ENCODE assay signal across 15 cellular contexts in the genomic region with DNA sequence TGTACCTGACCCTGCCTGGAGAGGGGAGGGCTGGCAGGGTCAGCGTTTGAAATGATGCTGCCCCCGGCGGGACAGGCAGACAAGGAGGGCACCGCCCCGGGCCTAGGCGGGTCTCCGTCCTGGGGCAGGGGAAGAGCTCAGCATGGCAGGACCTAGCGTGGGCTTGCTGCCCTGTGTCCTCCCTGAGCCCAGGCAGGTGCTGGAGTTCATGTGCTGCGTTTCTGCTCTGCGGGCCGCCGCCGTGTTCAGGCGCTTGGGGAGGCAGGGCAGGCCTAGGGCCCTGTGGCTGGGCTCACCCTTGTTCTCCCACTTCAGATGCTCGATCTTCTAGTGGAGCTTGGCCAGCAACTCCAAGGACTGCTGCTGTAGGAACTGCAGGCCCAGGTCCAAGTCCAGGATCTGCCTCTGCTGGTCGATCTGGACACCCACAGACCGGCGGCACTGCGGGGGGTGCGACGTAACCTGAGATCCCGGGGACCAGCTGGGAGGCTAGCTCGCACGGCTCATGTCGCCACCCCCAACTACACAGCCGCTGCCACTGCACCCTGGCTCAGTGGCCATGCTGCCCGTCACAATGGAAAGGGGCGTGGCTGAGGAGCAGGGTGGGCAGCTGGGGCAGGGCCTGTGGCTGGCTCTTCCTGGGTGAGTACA.
DNase-seq lines count a peak whose midpoint lies in the region; ATAC-seq and TF ChIP-seq lines count a peak whose summit lies in the region.
"Had no signal": no experiment of that assay in that cellular context is flagged by ENCODE, and none has a peak within 500 bp of the region (broad histone marks: within the 10 kb centered on the region; RNA-seq: fewer than 3 reads in every experiment).

No MANE protein-coding gene starts in this region.

- intact Hi-C loops in stomach (cut with DNase I; ENCODE audit: low total_unique reads), result no loop called here

- no peaks in the 10 kb centered on the region for H3K9me3 ChIP-seq in stomach
- H3K9me3 ChIP-seq: A549 had no signal

- no peaks in the 10 kb centered on the region for H3K4me1 ChIP-seq in stomach
- H3K4me1 ChIP-seq: A549, parathyroid adenoma had no signal

- in situ Hi-C loops in GM13976 (cut with MboI; ENCODE audit: low sequenced_read_pairs, unreplicated experiment), result no loop called here

- POLR2A ChIA-PET in RWPE1 (lab: Yijun Ruan, JAX; ENCODE audit: low non-redundant PET), result no interaction called here

- TF ChIP-seq CTCF in RWPE1 (conservative IDR thresholded peaks at IDR 0.05; ENCODE audit: low read depth) (no peak), stomach (IDR thresholded peaks at IDR 0.05) (no peak), GM13976 (IDR thresholded peaks at IDR 0.05; ENCODE audit: borderline replicate concordance, control extremely low read depth, extremely low read depth, insufficient read depth, missing control alignments) (no peak)

- H3K4me3 Mint-ChIP-seq in activated T-cell treated with anti-CD3 and anti-CD28 coated beads, Interleukin-2, amount 50 U/mL, for 4 hours, result no peak overlapping the region
- H3K4me3 Mint-ChIP-seq: stimulated activated naive CD8-positive, alpha-beta T cell treated with anti-CD3 and anti-CD28 coated beads, Interleukin-15, Interleukin-2, amounts not matched to agents 100 ng/mL and 50 ng/mL, for 24 hours had no signal

- no peaks in the 10 kb centered on the region for H3K27me3 ChIP-seq in stomach

- WGBS in stomach, 5 donors, result 55 to 94% (median 61%) methylated on average over 7 to 28 of the region's 28 CpGs

- CTCF ChIA-PET in RWPE1 (lab: Yijun Ruan, JAX), result no interaction called here

- DNase-seq in NCI-H2171 treated with DMSO at 0.1 percent for 48 hours (lab: John Stamatoyannopoulos, UW), result peak; percentile 1
- no peak for DNase-seq in NCI-H2171 (lab: John Stamatoyannopoulos, UW)
- DNase-seq in RWPE1 (ENCODE audit: low spot score), result no peak
- peak; percentile 50 for DNase-seq in hepatic stellate cell (ENCODE audit: low spot score)
- DNase-seq in stomach, result peak; percentile 27
- no peak for DNase-seq in GM13976 (ENCODE audit: low spot score)
- no peak for DNase-seq in SIG-M5 (lab: John Stamatoyannopoulos, UW)
- no peak for DNase-seq in activated T-cell treated with anti-CD3 and anti-CD28 coated beads, Interleukin-2, amount 50 U/mL, for 4 hours
- DNase-seq: NCI-H1048; stimulated activated CD4-positive, alpha-beta T cell treated with anti-CD3 and anti-CD28 coated beads, Interleukin-2, amount 100 ng/mL, for 48 hours had no signal

- H3K27ac ChIP-seq in RWPE1 (peak overlapping the region; percentile 99), stomach (no peak overlapping the region)
- H3K27ac ChIP-seq: A549, epithelial cell of prostate, parathyroid adenoma had no signal

- TF ChIP-seq EP300 in stomach (IDR thresholded peaks at IDR 0.05), result no peak

- peaks cover 3% of the 10 kb centered on the region for H3K36me3 Mint-ChIP-seq in activated T-cell treated with anti-CD3 and anti-CD28 coated beads, Interleukin-2, amount 50 U/mL, for 4 hours (ENCODE audit: insufficient read depth)

- no peak for TF ChIP-seq POLR2A in stomach (IDR thresholded peaks at IDR 0.05)

- H3K4me3 ChIP-seq in stomach, result no peak overlapping the region
- H3K4me3 ChIP-seq: A549 had no signal

- H3K9me3 Mint-ChIP-seq in activated T-cell treated with anti-CD3 and anti-CD28 coated beads, Interleukin-2, amount 50 U/mL, for 4 hours, result no peaks in the 10 kb centered on the region
- H3K9me3 Mint-ChIP-seq: stimulated activated naive CD8-positive, alpha-beta T cell treated with anti-CD3 and anti-CD28 coated beads, Interleukin-15, Interleukin-2, amounts not matched to agents 100 ng/mL and 50 ng/mL, for 24 hours had no signal

- peaks cover 10 to 17% (median 16%) of the 10 kb centered on the region in 4 donors for H3K36me3 ChIP-seq in stomach

- no peaks in the 10 kb centered on the region for H3K27me3 Mint-ChIP-seq in activated T-cell treated with anti-CD3 and anti-CD28 coated beads, Interleukin-2, amount 50 U/mL, for 4 hours (ENCODE audit: low read depth)
- H3K27me3 Mint-ChIP-seq: stimulated activated naive CD8-positive, alpha-beta T cell treated with anti-CD3 and anti-CD28 coated beads, Interleukin-15, Interleukin-2, amounts not matched to agents 100 ng/mL and 50 ng/mL, for 24 hours had no signal

- no peak for ATAC-seq in activated T-cell treated with anti-CD3 and anti-CD28 coated beads, Interleukin-2, amount 50 U/mL, for 4 hours
- ATAC-seq: left colon had no signal

- peaks cover 3% of the 10 kb centered on the region for H3K4me1 Mint-ChIP-seq in activated T-cell treated with anti-CD3 and anti-CD28 coated beads, Interleukin-2, amount 50 U/mL, for 4 hours (ENCODE audit: low read depth)

Comparison
In these comparisons a context has a peak if more than half of its experiments do, and no peak if none do; other contexts are left out.
1. DNase-seq: peak in NCI-H2171 treated with DMSO at 0.1 percent for 48 hours (single experiment), hepatic stellate cell (single experiment) and stomach (single experiment); none in NCI-H2171 (single experiment), RWPE1 (single experiment), GM13976 (single experiment), SIG-M5 (single experiment) and activated T-cell treated with anti-CD3 and anti-CD28 coated beads, Interleukin-2, amount 50 U/mL, for 4 hours (single experiment).